Comparison of ENCODE assay signal across 1 cellular context in genomic region chr6:111668410-111668809, GRCh38.
A peak's percentile ranks its signal among the peaks of the same experiment; 100 is the strongest.
TF ChIP-seq lines count a peak whose summit lies in the region.

No MANE protein-coding gene starts in this region.

TF ChIP-seq in K562, 482 proteins besides CTCF, POLR2A, EP300 and RAD21:
- peak; percentile 68 for TF ChIP-seq BHLHE40 (IDR thresholded peaks at IDR 0.05; ENCODE audit: low read length)
- TF ChIP-seq ZNF384 (IDR thresholded peaks at IDR 0.05; ENCODE audit: low read depth, low read length): peak; percentile 60; the same call in 1 of the 2 replicates
- TF ChIP-seq PREB (CRISPR knock-in tag; IDR thresholded peaks at IDR 0.05): no peak
- TF ChIP-seq USF2 (CRISPR knock-in tag; IDR thresholded peaks at IDR 0.05): peak; percentile 34; the same call in 1 of the 2 replicates
